Comparison of ENCODE assay signal across 19 cellular contexts in genomic region chr22:32333769-32334639, GRCh38. TPM values are rescaled to one million over a fixed set of nuclear protein-coding genes. Genes with fewer than 3 reads are reported as not detected.
"Had no signal": no experiment of that assay in that cellular context is flagged by ENCODE, and none has a peak within 500 bp of the region (broad histone marks: within the 10 kb centered on the region; RNA-seq: fewer than 3 reads in every experiment).

No MANE protein-coding gene starts in this region.

- H3K9me3 Mint-ChIP-seq: activated B cell treated with CpG ODN at 0.5 μM for 24 hours; activated CD4-positive, alpha-beta T cell treated with anti-CD3 and anti-CD28 coated beads, Interleukin-2, amount 10 ng/mL, durations not matched to agents 24 days and 14 days; activated naive CD8-positive, alpha-beta T cell treated with anti-CD3 and anti-CD28 coated beads, Interleukin-2, amount 50 U/mL, for 24 hours; activated T-cell treated with anti-CD3 and anti-CD28 coated beads, Interleukin-2, amount 50 U/mL, for 24 hours; nephron had no signal

- ATAC-seq: activated naive CD8-positive, alpha-beta T cell treated with anti-CD3 and anti-CD28 coated beads, Interleukin-2, amount 50 U/mL, for 24 hours; SK-N-SH treated with all-trans-retinoic acid at 6 μM for 48 hours had no signal

- H3K27me3 ChIP-seq: ascending aorta had no signal

- H3K4me1 ChIP-seq: ascending aorta had no signal

- H3K4me3 ChIP-seq: ascending aorta, heart left ventricle, skin epidermis, stomach had no signal

- H3K27ac Mint-ChIP-seq: activated B cell treated with CpG ODN at 0.5 μM for 24 hours; activated CD4-positive, alpha-beta T cell treated with anti-CD3 and anti-CD28 coated beads, Interleukin-2, amount 10 ng/mL, durations not matched to agents 24 days and 14 days; activated naive CD8-positive, alpha-beta T cell treated with anti-CD3 and anti-CD28 coated beads, Interleukin-2, amount 50 U/mL, for 24 hours; activated T-cell treated with anti-CD3 and anti-CD28 coated beads, Interleukin-2, amount 50 U/mL, for 24 hours had no signal

- H3K27ac ChIP-seq: ascending aorta, heart left ventricle, skin epidermis, stomach had no signal

- H3K4me3 Mint-ChIP-seq: activated B cell treated with CpG ODN at 0.5 μM for 24 hours; activated CD4-positive, alpha-beta T cell treated with anti-CD3 and anti-CD28 coated beads, Interleukin-2, amount 10 ng/mL, durations not matched to agents 24 days and 14 days; activated naive CD8-positive, alpha-beta T cell treated with anti-CD3 and anti-CD28 coated beads, Interleukin-2, amount 50 U/mL, for 24 hours; activated T-cell treated with anti-CD3 and anti-CD28 coated beads, Interleukin-2, amount 50 U/mL, for 24 hours; nephron had no signal

- DNase-seq: activated B cell treated with CpG ODN at 0.5 μM for 24 hours; activated CD4-positive, alpha-beta T cell treated with anti-CD3 and anti-CD28 coated beads, Interleukin-2, amount 10 ng/mL, durations not matched to agents 24 days and 14 days; activated gamma-delta T cell treated with Interleukin-2 at 50 U/mL for 16 hours; activated naive CD8-positive, alpha-beta T cell treated with anti-CD3 and anti-CD28 coated beads, Interleukin-2, amount 50 U/mL, for 24 hours; activated T-cell treated with anti-CD3 and anti-CD28 coated beads, Interleukin-2, amount 50 U/mL, for 24 hours; effector CD4-positive, alpha-beta T cell; foreskin melanocyte; mammary epithelial cell had no signal

- H3K36me3 ChIP-seq: ascending aorta, heart left ventricle, stomach had no signal

- H3K9me3 ChIP-seq: ascending aorta, heart left ventricle, stomach had no signal

- H3K4me1 Mint-ChIP-seq: activated B cell treated with CpG ODN at 0.5 μM for 24 hours; activated CD4-positive, alpha-beta T cell treated with anti-CD3 and anti-CD28 coated beads, Interleukin-2, amount 10 ng/mL, durations not matched to agents 24 days and 14 days; activated naive CD8-positive, alpha-beta T cell treated with anti-CD3 and anti-CD28 coated beads, Interleukin-2, amount 50 U/mL, for 24 hours had no signal

RNA-seq across cellular contexts. Expression of gene RFPL3, which starts 23.7 kb away (rescaled TPM):
- total RNA-seq: activated B cell treated with CpG ODN at 0.5 μM for 24 hours; activated CD4-positive, alpha-beta T cell treated with anti-CD3 and anti-CD28 coated beads, Interleukin-2, amount 10 ng/mL, durations not matched to agents 24 days and 14 days; activated CD8-positive, alpha-beta memory T cell treated with anti-CD3 and anti-CD28 coated beads for 36 hours; ascending aorta; heart left ventricle; mammary epithelial cell; mucosa of gallbladder; osteoblast; renal cortical epithelial cell; stomach; T-helper 1 cell treated with Interleukin-12 subunit alpha and Interleukin-12 subunit beta and Interleukin-4 antibody, amounts not matched to agents 30 ng/mL and 1 ng/mL, for 36 hours had no signal
- polyA plus RNA-seq: heart left ventricle, mammary epithelial cell, stomach had no signal
